In genomic region chr1:110876748-110877341, GRCh38 we compare ENCODE assay signal across 15 cellular contexts. TPM values are rescaled to one million over a fixed set of nuclear protein-coding genes. Genes with fewer than 3 reads are reported as not detected.
DNase-seq lines count a peak whose midpoint lies in the region; ATAC-seq and TF ChIP-seq lines count a peak whose summit lies in the region.
"Had no signal": no experiment of that assay in that cellular context is flagged by ENCODE, and none has a peak within 500 bp of the region (broad histone marks: within the 10 kb centered on the region; RNA-seq: fewer than 3 reads in every experiment).

No MANE protein-coding gene starts in this region.

- peak overlapping the region; percentile 95 for H3K4me2 ChIP-seq in OCI-LY7 (ENCODE audit: low read length)
- H3K4me2 ChIP-seq: SK-N-SH had no signal

- H4K20me1 ChIP-seq in OCI-LY7 (ENCODE audit: insufficient read depth, low read length): no peaks in the 10 kb centered on the region

- DNase-seq in stimulated activated naive CD8-positive, alpha-beta T cell treated with anti-CD3 and anti-CD28 coated beads, Interleukin-15, Interleukin-2, amounts not matched to agents 100 U/mL and 50 U/mL, for 24 hours: no peak
- DNase-seq in OCI-LY7 (ENCODE audit: low spot score) (no peak), ureter (ENCODE audit: low spot score) (no peak), ovary (no peak), gastrocnemius medialis (no peak)
- DNase-seq in central memory CD8-positive, alpha-beta T cell (ENCODE audit: low spot score in 2 of 2): no peak
- no peak for DNase-seq in stimulated activated CD8-positive, alpha-beta memory T cell treated with anti-CD3 and anti-CD28 coated beads, Interleukin-4, amount 100 ng/mL, for 48 hours
- DNase-seq: activated CD4-positive, CD25-positive, alpha-beta regulatory T cell treated with anti-CD3 and anti-CD28 coated beads, Interleukin-2, amount 50 U/mL, for 72 hours; cerebellar nuclear complex; H7; heart left ventricle; SK-N-SH had no signal

- POLR2A ChIA-PET in OCI-LY7 (lab: Charles Lee): interaction anchor here (0.7 to 2.0 kb wide), 4 partner anchors 12 to 149 kb away, joined by 3 to 6 read pairs (median 4); no protein-coding TSS in a partner anchor

- peak overlapping the region; percentile 97 for H3K4me3 Mint-ChIP-seq in stimulated activated naive CD8-positive, alpha-beta T cell treated with anti-CD3 and anti-CD28 coated beads, Interleukin-15, Interleukin-2, amounts not matched to agents 100 ng/mL and 50 ng/mL, for 24 hours
- H3K4me3 Mint-ChIP-seq in central memory CD8-positive, alpha-beta T cell: peak overlapping the region; percentile 83

- no peak overlapping the region for H3K27ac ChIP-seq in OCI-LY7 (ENCODE audit: low read depth, low read length, poor library complexity, severe bottlenecking)
- H3K27ac ChIP-seq in ovary: no peak overlapping the region
- H3K27ac ChIP-seq in gastrocnemius medialis: no peak overlapping the region

- CTCF ChIA-PET in OCI-LY7 (lab: Charles Lee; ENCODE audit: unreplicated experiment): no interaction called here

- no peak for TF ChIP-seq CTCF in OCI-LY7 (conservative IDR thresholded peaks at IDR 0.05; ENCODE audit: low read length)
- TF ChIP-seq CTCF in ovary (IDR thresholded peaks at IDR 0.05): no peak
- TF ChIP-seq CTCF in gastrocnemius medialis (IDR thresholded peaks at IDR 0.05 in 4 of 5, conservative IDR thresholded peaks at IDR 0.05 in 1 of 5): no peak

- in situ Hi-C loops in gastrocnemius medialis (cut with MboI; ENCODE audit: low sequenced_read_pairs in 4 of 4): no loop called here

- WGBS in ovary, 3 donors: 75 to 91% (median 79%) methylated on average over 1 of the region's 1 CpG

- peak overlapping the region; percentile 100 for H3K27ac Mint-ChIP-seq in stimulated activated naive CD8-positive, alpha-beta T cell treated with anti-CD3 and anti-CD28 coated beads, Interleukin-15, Interleukin-2, amounts not matched to agents 100 ng/mL and 50 ng/mL, for 24 hours
- H3K27ac Mint-ChIP-seq in central memory CD8-positive, alpha-beta T cell (ENCODE audit: low read depth): peak overlapping the region; percentile 94

- intact Hi-C loops in OCI-LY7 (cut with micrococcal nuclease; ENCODE audit: unreplicated experiment): loop anchor here (10.0 kb wide), 3 partner anchors 528 to 748 kb away; partner anchors contain the start of gene RBM15
- intact Hi-C loops in ovary (cut with DNase I): no loop called here
- intact Hi-C loops in gastrocnemius medialis (cut with DNase I; ENCODE audit: low total_unique reads): no loop called here

- TF ChIP-seq POLR2A in ovary (IDR thresholded peaks at IDR 0.05): no peak
- TF ChIP-seq POLR2A in gastrocnemius medialis (IDR thresholded peaks at IDR 0.05): no peak

- no peaks in the 10 kb centered on the region for H3K27me3 ChIP-seq in ovary
- H3K27me3 ChIP-seq in gastrocnemius medialis: no peaks in the 10 kb centered on the region
- H3K27me3 ChIP-seq: heart left ventricle had no signal

- H3K4me3 ChIP-seq in OCI-LY7 (ENCODE audit: low read depth, low read length, poor library complexity, severe bottlenecking) (peak overlapping the region; percentile 82), ovary (no peak overlapping the region), gastrocnemius medialis (no peak overlapping the region)

- no peak overlapping the region for H2AFZ ChIP-seq in OCI-LY7 (ENCODE audit: low read length)

- H3K9me3 ChIP-seq in OCI-LY7 (ENCODE audit: low read length) (peaks cover 1% of the 10 kb centered on the region; the same call in 1 of the 2 replicates), ovary (no peaks in the 10 kb centered on the region), gastrocnemius medialis (no peaks in the 10 kb centered on the region)
- H3K9me3 ChIP-seq: heart left ventricle, SK-N-SH had no signal

- H3K79me2 ChIP-seq in OCI-LY7 (ENCODE audit: insufficient read depth, low read depth, low read length): peaks cover 88% of the 10 kb centered on the region

- no TSS peak for BruUV-seq in OCI-LY7 (replicated peaks; lab: Mats Ljungman, UMichigan)

- peaks cover 79% of the 10 kb centered on the region for H3K4me1 ChIP-seq in OCI-LY7 (ENCODE audit: insufficient read depth, low read length, poor library complexity, severe bottlenecking)
- no peaks in the 10 kb centered on the region for H3K4me1 ChIP-seq in ovary (ENCODE audit: insufficient read depth)
- H3K4me1 ChIP-seq in gastrocnemius medialis: no peaks in the 10 kb centered on the region

- no peak for TF ChIP-seq EP300 in ovary (IDR thresholded peaks at IDR 0.05)

- H3K9me3 Mint-ChIP-seq in stimulated activated naive CD8-positive, alpha-beta T cell treated with anti-CD3 and anti-CD28 coated beads, Interleukin-15, Interleukin-2, amounts not matched to agents 100 ng/mL and 50 ng/mL, for 24 hours: no peaks in the 10 kb centered on the region
- no peaks in the 10 kb centered on the region for H3K9me3 Mint-ChIP-seq in central memory CD8-positive, alpha-beta T cell

- H3K36me3 ChIP-seq in OCI-LY7 (ENCODE audit: insufficient read depth, low read length) (peaks cover 33% of the 10 kb centered on the region), ovary (no peaks in the 10 kb centered on the region), gastrocnemius medialis (no peaks in the 10 kb centered on the region)
- H3K36me3 ChIP-seq: heart left ventricle had no signal

- no peaks in the 10 kb centered on the region for H3K9me2 ChIP-seq in OCI-LY7 (ENCODE audit: insufficient read depth, low read length)

- H3K4me1 Mint-ChIP-seq in stimulated activated naive CD8-positive, alpha-beta T cell treated with anti-CD3 and anti-CD28 coated beads, Interleukin-15, Interleukin-2, amounts not matched to agents 100 ng/mL and 50 ng/mL, for 24 hours (ENCODE audit: low read depth): peaks cover 77% of the 10 kb centered on the region
- peaks cover 71% of the 10 kb centered on the region for H3K4me1 Mint-ChIP-seq in central memory CD8-positive, alpha-beta T cell

- ATAC-seq in stimulated activated naive CD8-positive, alpha-beta T cell treated with anti-CD3 and anti-CD28 coated beads, Interleukin-15, Interleukin-2, amounts not matched to agents 100 U/mL and 50 U/mL, for 24 hours: no peak
- no peak for ATAC-seq in central memory CD8-positive, alpha-beta T cell (replicated peaks; ENCODE audit: extremely low read depth, poor library complexity, severe bottlenecking)
- no peak for ATAC-seq in gastrocnemius medialis
- ATAC-seq: heart left ventricle had no signal

- H3K27me3 Mint-ChIP-seq in stimulated activated naive CD8-positive, alpha-beta T cell treated with anti-CD3 and anti-CD28 coated beads, Interleukin-15, Interleukin-2, amounts not matched to agents 100 ng/mL and 50 ng/mL, for 24 hours: no peaks in the 10 kb centered on the region
- no peaks in the 10 kb centered on the region for H3K27me3 Mint-ChIP-seq in central memory CD8-positive, alpha-beta T cell

- peaks cover 47% of the 10 kb centered on the region for H3K36me3 Mint-ChIP-seq in stimulated activated naive CD8-positive, alpha-beta T cell treated with anti-CD3 and anti-CD28 coated beads, Interleukin-15, Interleukin-2, amounts not matched to agents 100 ng/mL and 50 ng/mL, for 24 hours (ENCODE audit: low read depth)
- H3K36me3 Mint-ChIP-seq in central memory CD8-positive, alpha-beta T cell (ENCODE audit: insufficient read depth): peaks cover 47% of the 10 kb centered on the region

RNA-seq across cellular contexts. Expression of gene CD53, which starts 3.9 kb away (rescaled TPM):
- total RNA-seq in OCI-LY7 (2014; rRNA removed; shearing (Covaris generic)): 119 and 134 TPM in 2 replicates
- total RNA-seq in OCI-LY7 (2022) (180 and 186 TPM in 2 replicates), ureter (20.9 TPM), ovary (10 to 100 TPM in 3 of 7 donors, 1 to 10 TPM in 4; 6.3 to 23.5 (median 8.0) TPM), gastrocnemius medialis (1 to 10 TPM; 2.2 to 7.5 (median 6.0) TPM)
- 10 to 100 TPM in 1 of 2 donors, 1 to 10 TPM in 1; 7.4 to 57.1 TPM for polyA plus RNA-seq in ovary
- total RNA-seq: epithelial cell of proximal tubule, pulmonary artery endothelial cell had no signal
- polyA plus RNA-seq: SK-N-SH had no signal
